ENCODE assay signal across 31 cellular contexts in genomic region chr3:53091011-53091410, GRCh38.
"Had no signal": no experiment of that assay in that cellular context is flagged by ENCODE, and none has a peak within 500 bp of the region (broad histone marks: within the 10 kb centered on the region; RNA-seq: fewer than 3 reads in every experiment).

No MANE protein-coding gene starts in this region.

- H3K36me3 ChIP-seq: colonic mucosa had no signal

- H3K4me3 ChIP-seq: colonic mucosa, dorsolateral prefrontal cortex, esophagus muscularis mucosa, gastrocnemius medialis, heart left ventricle had no signal

- ATAC-seq: activated CD4-positive, alpha-beta T cell treated with anti-CD3 and anti-CD28 coated beads for 36 hours; activated CD8-positive, alpha-beta memory T cell treated with anti-CD3 and anti-CD28 coated beads, Interleukin-2, amount 10 ng/mL, durations not matched to agents 7 days and 5 days; activated CD8-positive, alpha-beta T cell treated with anti-CD3 and anti-CD28 coated beads, Interleukin-2, amount 10 ng/mL, durations not matched to agents 7 days and 5 days; effector memory CD8-positive, alpha-beta T cell; foreskin keratinocyte; gastrocnemius medialis; heart left ventricle had no signal

- H3K27me3 Mint-ChIP-seq: activated CD4-positive, alpha-beta memory T cell treated with anti-CD3 and anti-CD28 coated beads for 36 hours; activated CD4-positive, alpha-beta T cell treated with anti-CD3 and anti-CD28 coated beads for 36 hours; activated CD4-positive, alpha-beta T cell treated with anti-CD3 and anti-CD28 coated beads, Interleukin-2, amount 10 ng/mL, durations not matched to agents 24 days and 14 days; activated CD8-positive, alpha-beta memory T cell treated with anti-CD3 and anti-CD28 coated beads, Interleukin-2, amount 10 ng/mL, durations not matched to agents 7 days and 5 days; activated naive CD4-positive, alpha-beta T cell treated with anti-CD3 and anti-CD28 coated beads, Interleukin-2, amount 50 U/mL, for 24 hours; activated naive CD8-positive, alpha-beta T cell treated with anti-CD3 and anti-CD28 coated beads for 36 hours; central memory CD8-positive, alpha-beta T cell; effector memory CD8-positive, alpha-beta T cell had no signal

- DNase-seq: activated CD4-positive, alpha-beta memory T cell treated with anti-CD3 and anti-CD28 coated beads for 36 hours; activated CD4-positive, alpha-beta T cell treated with anti-CD3 and anti-CD28 coated beads for 36 hours; activated CD4-positive, alpha-beta T cell treated with anti-CD3 and anti-CD28 coated beads, Interleukin-2, amount 10 ng/mL, durations not matched to agents 24 days and 14 days; activated CD4-positive, CD25-positive, alpha-beta regulatory T cell; activated CD4-positive, CD25-positive, alpha-beta regulatory T cell treated with anti-CD3 and anti-CD28 coated beads, Interleukin-2, amount 50 U/mL, for 72 hours; activated CD8-positive, alpha-beta memory T cell treated with anti-CD3 and anti-CD28 coated beads, Interleukin-2, amount 10 ng/mL, durations not matched to agents 7 days and 5 days; activated CD8-positive, alpha-beta memory T cell treated with anti-CD3 and anti-CD28 coated beads, Interleukin-2, amount 50 U/mL, for 4 hours; activated CD8-positive, alpha-beta T cell treated with anti-CD3 and anti-CD28 coated beads, Interleukin-2, amount 10 ng/mL, durations not matched to agents 7 days and 5 days; activated effector memory CD4-positive, alpha-beta T cell treated with anti-CD3 and anti-CD28 coated beads, Interleukin-2, amount 50 U/mL, for 16 hours; activated naive CD4-positive, alpha-beta T cell treated with anti-CD3 and anti-CD28 coated beads for 36 hours; activated naive CD8-positive, alpha-beta T cell treated with anti-CD3 and anti-CD28 coated beads for 36 hours; activated T-cell treated with anti-CD3 and anti-CD28 coated beads, Interleukin-2, amount 50 U/mL, for 1 hour; activated T-cell treated with anti-CD3 and anti-CD28 coated beads, Interleukin-2, amount 50 U/mL, for 48 hours; amniotic stem cell; anterior cingulate cortex; brain microvascular endothelial cell; colonic mucosa; dorsolateral prefrontal cortex; effector CD4-positive, alpha-beta T cell; effector memory CD8-positive, alpha-beta T cell; erythroblast; foreskin keratinocyte; gastrocnemius medialis; glutamatergic neuron; heart left ventricle; T-helper 2 cell had no signal

- H3K4me3 Mint-ChIP-seq: activated CD4-positive, alpha-beta memory T cell treated with anti-CD3 and anti-CD28 coated beads for 36 hours; activated CD4-positive, alpha-beta T cell treated with anti-CD3 and anti-CD28 coated beads for 36 hours; activated CD4-positive, alpha-beta T cell treated with anti-CD3 and anti-CD28 coated beads, Interleukin-2, amount 10 ng/mL, durations not matched to agents 24 days and 14 days; activated CD8-positive, alpha-beta memory T cell treated with anti-CD3 and anti-CD28 coated beads, Interleukin-2, amount 10 ng/mL, durations not matched to agents 7 days and 5 days; activated CD8-positive, alpha-beta T cell treated with anti-CD3 and anti-CD28 coated beads, Interleukin-2, amount 10 ng/mL, durations not matched to agents 7 days and 5 days; activated naive CD4-positive, alpha-beta T cell treated with anti-CD3 and anti-CD28 coated beads for 36 hours; activated naive CD4-positive, alpha-beta T cell treated with anti-CD3 and anti-CD28 coated beads, Interleukin-2, amount 50 U/mL, for 24 hours; activated naive CD8-positive, alpha-beta T cell treated with anti-CD3 and anti-CD28 coated beads for 36 hours; activated T-helper 1 cell treated with anti-CD3 and anti-CD28 coated beads, Interleukin-12 subunit alpha, Interleukin-12 subunit beta, Interleukin-2, Interleukin-4 antibody, amounts not matched to agents 30 ng/mL and 10 ng/mL and 1 ng/mL, durations not matched to agents 14 hours and 24 hours and 36 hours; central memory CD8-positive, alpha-beta T cell; effector memory CD8-positive, alpha-beta T cell had no signal

- H3K27me3 ChIP-seq: brain microvascular endothelial cell, colonic mucosa, dorsolateral prefrontal cortex, esophagus muscularis mucosa, foreskin keratinocyte, gastrocnemius medialis, heart left ventricle had no signal

- H3K27ac Mint-ChIP-seq: activated CD4-positive, alpha-beta memory T cell treated with anti-CD3 and anti-CD28 coated beads for 36 hours; activated CD4-positive, alpha-beta T cell treated with anti-CD3 and anti-CD28 coated beads for 36 hours; activated CD4-positive, alpha-beta T cell treated with anti-CD3 and anti-CD28 coated beads, Interleukin-2, amount 10 ng/mL, durations not matched to agents 24 days and 14 days; activated CD8-positive, alpha-beta memory T cell treated with anti-CD3 and anti-CD28 coated beads, Interleukin-2, amount 10 ng/mL, durations not matched to agents 7 days and 5 days; activated CD8-positive, alpha-beta T cell treated with anti-CD3 and anti-CD28 coated beads, Interleukin-2, amount 10 ng/mL, durations not matched to agents 7 days and 5 days; activated naive CD4-positive, alpha-beta T cell treated with anti-CD3 and anti-CD28 coated beads for 36 hours; activated naive CD4-positive, alpha-beta T cell treated with anti-CD3 and anti-CD28 coated beads, Interleukin-2, amount 50 U/mL, for 24 hours; activated naive CD8-positive, alpha-beta T cell treated with anti-CD3 and anti-CD28 coated beads for 36 hours; activated T-helper 1 cell treated with anti-CD3 and anti-CD28 coated beads, Interleukin-12 subunit alpha, Interleukin-12 subunit beta, Interleukin-2, Interleukin-4 antibody, amounts not matched to agents 30 ng/mL and 10 ng/mL and 1 ng/mL, durations not matched to agents 14 hours and 24 hours and 36 hours; activated T-helper 2 cell treated with anti-CD3 and anti-CD28 coated beads, Interferon-gamma antibody, Interleukin-2, Interleukin-4, amounts not matched to agents 10 μg/mL and 5 μg/mL and 100 μg/mL, durations not matched to agents 14 hours and 24 hours and 36 hours; effector memory CD8-positive, alpha-beta T cell had no signal

- H3K27ac ChIP-seq: brain microvascular endothelial cell, colonic mucosa, dorsolateral prefrontal cortex, esophagus muscularis mucosa, foreskin keratinocyte, gastrocnemius medialis had no signal

- H3K4me1 Mint-ChIP-seq: activated CD4-positive, alpha-beta T cell treated with anti-CD3 and anti-CD28 coated beads for 36 hours; activated CD8-positive, alpha-beta memory T cell treated with anti-CD3 and anti-CD28 coated beads, Interleukin-2, amount 10 ng/mL, durations not matched to agents 7 days and 5 days; activated naive CD4-positive, alpha-beta T cell treated with anti-CD3 and anti-CD28 coated beads, Interleukin-2, amount 50 U/mL, for 24 hours; activated naive CD8-positive, alpha-beta T cell treated with anti-CD3 and anti-CD28 coated beads for 36 hours; central memory CD8-positive, alpha-beta T cell had no signal

- H3K9me3 ChIP-seq: colonic mucosa, esophagus muscularis mucosa, gastrocnemius medialis, heart left ventricle had no signal

- H3K4me1 ChIP-seq: colonic mucosa, foreskin keratinocyte, gastrocnemius medialis had no signal

- H3K9me3 Mint-ChIP-seq: activated CD4-positive, alpha-beta memory T cell treated with anti-CD3 and anti-CD28 coated beads for 36 hours; activated CD4-positive, alpha-beta T cell treated with anti-CD3 and anti-CD28 coated beads, Interleukin-2, amount 10 ng/mL, durations not matched to agents 24 days and 14 days; activated naive CD4-positive, alpha-beta T cell treated with anti-CD3 and anti-CD28 coated beads for 36 hours; activated naive CD4-positive, alpha-beta T cell treated with anti-CD3 and anti-CD28 coated beads, Interleukin-2, amount 50 U/mL, for 24 hours; activated naive CD8-positive, alpha-beta T cell treated with anti-CD3 and anti-CD28 coated beads for 36 hours; activated T-helper 1 cell treated with anti-CD3 and anti-CD28 coated beads, Interleukin-12 subunit alpha, Interleukin-12 subunit beta, Interleukin-2, Interleukin-4 antibody, amounts not matched to agents 30 ng/mL and 10 ng/mL and 1 ng/mL, durations not matched to agents 14 hours and 24 hours and 36 hours; activated T-helper 2 cell treated with anti-CD3 and anti-CD28 coated beads, Interferon-gamma antibody, Interleukin-2, Interleukin-4, amounts not matched to agents 10 μg/mL and 5 μg/mL and 100 μg/mL, durations not matched to agents 14 hours and 24 hours and 36 hours; central memory CD8-positive, alpha-beta T cell; effector memory CD8-positive, alpha-beta T cell had no signal
